In genomic region chr2:71157124-71157802, GRCh38 we compare ENCODE assay signal across 8 cellular contexts. TPM values are rescaled to one million over a fixed set of nuclear protein-coding genes. Genes with fewer than 3 reads are reported as not detected.
A peak's percentile ranks its signal among the peaks of the same experiment; 100 is the strongest.
DNase-seq lines count a peak whose midpoint lies in the region; ATAC-seq and TF ChIP-seq lines count a peak whose summit lies in the region.

No MANE protein-coding gene starts in this region.

- ATAC-seq in GM19395 (IDR thresholded peaks at IDR 0.05; ENCODE audit: unreplicated experiment), result peak; percentile 62
- ATAC-seq in HG02852 (IDR thresholded peaks at IDR 0.05; ENCODE audit: unreplicated experiment), result no peak

- peak overlapping the region; percentile 64 for H3K27ac ChIP-seq in stomach smooth muscle (ENCODE audit: low read length)

- H3K27ac Mint-ChIP-seq in neural crest cell (ENCODE audit: unreplicated experiment), result no peak overlapping the region

- peaks cover 9% of the 10 kb centered on the region for H3K4me1 ChIP-seq in stomach smooth muscle (ENCODE audit: control insufficient read depth, insufficient read depth, low read length)

- H3K4me3 ChIP-seq in BJ (ENCODE audit: low read depth, low read length), result no peak overlapping the region
- H3K4me3 ChIP-seq in fibroblast of pulmonary artery (replicated peaks; ENCODE audit: low read depth, low read length), result peak overlapping the region; percentile 40
- H3K4me3 ChIP-seq in stomach smooth muscle (ENCODE audit: low read length in 2 of 2), result peak overlapping the region; percentile 67 to 69

- H3K27me3 Mint-ChIP-seq in neural crest cell (ENCODE audit: low read depth), result no peaks in the 10 kb centered on the region

- no peak overlapping the region for H3K4me3 Mint-ChIP-seq in neural crest cell

- TF ChIP-seq CTCF in BJ (IDR thresholded peaks at IDR 0.05; ENCODE audit: insufficient read depth, low read depth, low read length) (peak; percentile 67), fibroblast of pulmonary artery (IDR thresholded peaks at IDR 0.05; ENCODE audit: low read length, missing control alignments) (peak; percentile 65), neural crest cell (conservative IDR thresholded peaks at IDR 0.05) (peak; percentile 76)

- H3K9me3 Mint-ChIP-seq in neural crest cell, result no peaks in the 10 kb centered on the region

- no peaks in the 10 kb centered on the region for H3K36me3 ChIP-seq in BJ (ENCODE audit: control insufficient read depth, insufficient read depth, low read length)
- H3K36me3 ChIP-seq in stomach smooth muscle (ENCODE audit: control insufficient read depth in 2 of 2, insufficient read depth in 2 of 2, low read length in 2 of 2), result no peaks in the 10 kb centered on the region

- DNase-seq in BJ (ENCODE audit: low read depth) (no peak), NCI-H82 treated with DMSO at 0.1 percent for 48 hours (lab: John Stamatoyannopoulos, UW; ENCODE audit: unreplicated experiment) (peak; percentile 46), fibroblast of pulmonary artery (ENCODE audit: low read depth) (peak; percentile 27), neural crest cell (ENCODE audit: low read depth, low spot score) (peak; percentile 89)
- DNase-seq in activated T-cell treated with anti-CD3 and anti-CD28 coated beads, Interleukin-2, amount 50 U/mL, for 1 hour, result peak; percentile 64

- peak overlapping the region; percentile 29 to 44 for H3K9ac ChIP-seq in stomach smooth muscle (ENCODE audit: low read length in 2 of 2)

- H3K9me3 ChIP-seq in stomach smooth muscle (ENCODE audit: control insufficient read depth in 2 of 2, low read length in 2 of 2), result no peaks in the 10 kb centered on the region

- POLR2A ChIA-PET in BJ (lab: Charles Lee), result no interaction called here

- H3K27me3 ChIP-seq in BJ (ENCODE audit: control insufficient read depth, insufficient read depth, low read length) (peaks cover 6% of the 10 kb centered on the region), stomach smooth muscle (ENCODE audit: control insufficient read depth in 1 of 2, insufficient read depth in 2 of 2, low read length in 2 of 2) (no peaks in the 10 kb centered on the region)

- H3K36me3 Mint-ChIP-seq in neural crest cell (ENCODE audit: low read depth), result no peaks in the 10 kb centered on the region

- CTCF ChIA-PET in BJ (lab: Yijun Ruan, JAX), result interaction anchor here (0.7 to 2.2 kb wide), 10 partner anchors 9 to 353 kb away, joined by 3 to 8 read pairs (median 4); no protein-coding TSS in a partner anchor

- peaks cover 13% of the 10 kb centered on the region for H3K4me1 Mint-ChIP-seq in neural crest cell

RNA-seq across cellular contexts. Expression of gene MPHOSPH10, which starts 26.8 kb away (rescaled TPM):
- 7.1 and 14.1 TPM in 2 replicates for polyA plus RNA-seq in BJ (2011; rRNA removed)
- polyA minus RNA-seq in BJ (2011; rRNA and poly(A)+ RNA removed), result 2.8 and 5.1 TPM in 2 replicates
- 40.0 and 41.7 TPM in 2 replicates for total RNA-seq in neural crest cell

RNA-seq across cellular contexts. Expression of gene MCEE, which starts 27.2 kb away (rescaled TPM):
- polyA plus RNA-seq in BJ (2011; rRNA removed), result 10.8 and 15.9 TPM in 2 replicates
- 2.2 and 4.1 TPM in 2 replicates for polyA minus RNA-seq in BJ (2011; rRNA and poly(A)+ RNA removed)
- 9.5 and 9.9 TPM in 2 replicates for total RNA-seq in neural crest cell
